14 cellular contexts compared by ENCODE assay signal in genomic region chr3:160784853-160785252, GRCh38. TPM values are rescaled to one million over a fixed set of nuclear protein-coding genes. Genes with fewer than 3 reads are reported as not detected.
DNase-seq lines count a peak whose midpoint lies in the region; ATAC-seq, FAIRE-seq and TF ChIP-seq lines count a peak whose summit lies in the region.
"Had no signal": no experiment of that assay in that cellular context is flagged by ENCODE, and none has a peak within 500 bp of the region (broad histone marks: within the 10 kb centered on the region; RNA-seq: fewer than 3 reads in every experiment).

No MANE protein-coding gene starts in this region.

- H3K4me1 Mint-ChIP-seq in Calu3 (ENCODE audit: low read depth, unreplicated experiment) (peaks cover 41% of the 10 kb centered on the region), mesothelial cell of epicardium (peaks cover 6% of the 10 kb centered on the region)
- H3K4me1 Mint-ChIP-seq in activated CD4-positive, alpha-beta memory T cell treated with anti-CD3 and anti-CD28 coated beads, Interleukin-2, amount 10 ng/mL, durations not matched to agents 7 days and 5 days: no peaks in the 10 kb centered on the region
- H3K4me1 Mint-ChIP-seq: activated naive CD4-positive, alpha-beta T cell treated with anti-CD3 and anti-CD28 coated beads, Interleukin-2, amount 10 ng/mL, durations not matched to agents 7 days and 5 days had no signal

- POLR2A ChIA-PET in activated CD4-positive, alpha-beta memory T cell treated with anti-CD3 and anti-CD28 coated beads, Interleukin-2, amount 10 ng/mL, durations not matched to agents 7 days and 5 days (lab: Charles Lee): no interaction called here

- 0 out of 2 replicates have a peak, but pooled peaks cover 10% of the 10 kb centered on the region for H3K9me3 ChIP-seq in HUES64 (ENCODE audit: insufficient read depth, low read depth, low read length)
- H3K9me3 ChIP-seq: vagina had no signal

- FAIRE-seq in bronchial epithelial cell (lab: Jason Lieb, UNC): no peak

- no peaks in the 10 kb centered on the region for H3K27me3 ChIP-seq in HUES64 (ENCODE audit: insufficient read depth, low read length)
- no peaks in the 10 kb centered on the region for H3K27me3 ChIP-seq in bronchial epithelial cell (ENCODE audit: control insufficient read depth, insufficient read depth, low read length)
- H3K27me3 ChIP-seq: vagina had no signal

- intact Hi-C loops in Calu3 (cut with micrococcal nuclease; ENCODE audit: unreplicated experiment): loop anchor here (2.0 kb wide), 1 partner anchor 28 kb away; the partner anchor contains the start of gene PPM1L

- H3K27ac Mint-ChIP-seq in Calu3 (ENCODE audit: unreplicated experiment): peak overlapping the region; percentile 96
- H3K27ac Mint-ChIP-seq in mesothelial cell of epicardium: peak overlapping the region; percentile 18
- H3K27ac Mint-ChIP-seq in activated CD4-positive, alpha-beta memory T cell treated with anti-CD3 and anti-CD28 coated beads, Interleukin-2, amount 10 ng/mL, durations not matched to agents 7 days and 5 days: no peak overlapping the region
- H3K27ac Mint-ChIP-seq: activated naive CD4-positive, alpha-beta T cell treated with anti-CD3 and anti-CD28 coated beads, Interleukin-2, amount 10 ng/mL, durations not matched to agents 7 days and 5 days had no signal

- H3K4me1 ChIP-seq in HUES64 (ENCODE audit: insufficient read depth, low read length): peaks cover 37% of the 10 kb centered on the region

- H3K4me3 Mint-ChIP-seq in Calu3 (ENCODE audit: low read depth, unreplicated experiment) (peak overlapping the region; percentile 54), mesothelial cell of epicardium (no peak overlapping the region)
- H3K4me3 Mint-ChIP-seq in activated CD4-positive, alpha-beta memory T cell treated with anti-CD3 and anti-CD28 coated beads, Interleukin-2, amount 10 ng/mL, durations not matched to agents 7 days and 5 days: no peak overlapping the region
- H3K4me3 Mint-ChIP-seq: activated naive CD4-positive, alpha-beta T cell treated with anti-CD3 and anti-CD28 coated beads, Interleukin-2, amount 10 ng/mL, durations not matched to agents 7 days and 5 days had no signal

- H3K27me3 Mint-ChIP-seq in Calu3 (ENCODE audit: unreplicated experiment) (no peaks in the 10 kb centered on the region), mesothelial cell of epicardium (ENCODE audit: low read depth) (no peaks in the 10 kb centered on the region)
- peaks cover 8% of the 10 kb centered on the region for H3K27me3 Mint-ChIP-seq in activated CD4-positive, alpha-beta memory T cell treated with anti-CD3 and anti-CD28 coated beads, Interleukin-2, amount 10 ng/mL, durations not matched to agents 7 days and 5 days

- H3K9me3 Mint-ChIP-seq in Calu3 (ENCODE audit: low read depth, unreplicated experiment) (peaks cover 2% of the 10 kb centered on the region), mesothelial cell of epicardium (peaks cover 19% of the 10 kb centered on the region)
- peaks cover 9% of the 10 kb centered on the region for H3K9me3 Mint-ChIP-seq in activated CD4-positive, alpha-beta memory T cell treated with anti-CD3 and anti-CD28 coated beads, Interleukin-2, amount 10 ng/mL, durations not matched to agents 7 days and 5 days

- TF ChIP-seq CTCF in Calu3 (IDR thresholded peaks at IDR 0.05; ENCODE audit: unreplicated experiment): no peak
- no peak for TF ChIP-seq CTCF in bronchial epithelial cell (IDR thresholded peaks at IDR 0.05; ENCODE audit: insufficient read depth, low read length, severe bottlenecking)
- TF ChIP-seq CTCF in mesothelial cell of epicardium (IDR thresholded peaks at IDR 0.05; ENCODE audit: unreplicated experiment): no peak

- H3K27ac ChIP-seq in HUES64 (ENCODE audit: low read depth, low read length): no peak overlapping the region; the same call in 1 of the 2 replicates
- H3K27ac ChIP-seq: psoas muscle, vagina had no signal

- H3K4me3 ChIP-seq in HUES64 (ENCODE audit: low read length) (no peak overlapping the region), bronchial epithelial cell (ENCODE audit: low read depth, low read length) (no peak overlapping the region)
- H3K4me3 ChIP-seq: psoas muscle, vagina had no signal

- peaks cover 15% of the 10 kb centered on the region for H3K36me3 Mint-ChIP-seq in Calu3 (ENCODE audit: insufficient read depth, unreplicated experiment)
- H3K36me3 Mint-ChIP-seq in mesothelial cell of epicardium: peaks cover 4% of the 10 kb centered on the region
- H3K36me3 Mint-ChIP-seq in activated CD4-positive, alpha-beta memory T cell treated with anti-CD3 and anti-CD28 coated beads, Interleukin-2, amount 10 ng/mL, durations not matched to agents 7 days and 5 days (ENCODE audit: low read depth): peaks cover 8% of the 10 kb centered on the region
- H3K36me3 Mint-ChIP-seq: activated naive CD4-positive, alpha-beta T cell treated with anti-CD3 and anti-CD28 coated beads, Interleukin-2, amount 10 ng/mL, durations not matched to agents 7 days and 5 days had no signal

- H3K9ac ChIP-seq in HUES64 (ENCODE audit: low read depth, low read length): peak overlapping the region; percentile 29; the same call in 1 of the 2 replicates

- CTCF ChIA-PET in Calu3 (lab: Charles Lee): interaction anchor here (1.0 kb wide), 2 partner anchors 10 to 12 kb away, joined by 3 to 4 read pairs; no protein-coding TSS in a partner anchor
- CTCF ChIA-PET in activated CD4-positive, alpha-beta memory T cell treated with anti-CD3 and anti-CD28 coated beads, Interleukin-2, amount 10 ng/mL, durations not matched to agents 7 days and 5 days (lab: Charles Lee): no interaction called here

- H3K36me3 ChIP-seq in HUES64 (ENCODE audit: insufficient read depth, low read length): no peaks in the 10 kb centered on the region
- H3K36me3 ChIP-seq in bronchial epithelial cell (ENCODE audit: control insufficient read depth, insufficient read depth, low read length): no peaks in the 10 kb centered on the region
- H3K36me3 ChIP-seq: vagina had no signal

- DNase-seq in Calu3 (peak; percentile 77), bronchial epithelial cell (ENCODE audit: low read depth) (peak; percentile 54), mesothelial cell of epicardium (ENCODE audit: low spot score in 2 of 2, unreplicated experiment in 2 of 2) (no peak), Ammon's horn (ENCODE audit: low spot score) (no peak), NCI-H1694 (lab: John Stamatoyannopoulos, UW) (no peak)
- no peak for DNase-seq in activated CD4-positive, alpha-beta memory T cell treated with anti-CD3 and anti-CD28 coated beads, Interleukin-2, amount 10 ng/mL, durations not matched to agents 7 days and 5 days
- DNase-seq: activated naive CD4-positive, alpha-beta T cell treated with anti-CD3 and anti-CD28 coated beads, Interleukin-2, amount 10 ng/mL, durations not matched to agents 7 days and 5 days; erythroblast; NCI-H2171; psoas muscle; stimulated activated CD4-positive, alpha-beta T cell treated with anti-CD3 and anti-CD28 coated beads, Interleukin-2, amount 100 ng/mL, for 24 hours had no signal

- BruUV-seq in Calu3 (replicated peaks; lab: Mats Ljungman, UMichigan): no TSS peak

- ATAC-seq in HG03159 (IDR thresholded peaks at IDR 0.05; ENCODE audit: unreplicated experiment): no peak

RNA-seq across cellular contexts. Expression of gene PPM1L, which starts 28.8 kb away (rescaled TPM):
- 18.4 and 20.7 TPM in 2 replicates for total RNA-seq in Calu3 (2022)
- 7.1 TPM for polyA plus RNA-seq in HUES64 (2013, experiment 1 of 2)
- polyA plus RNA-seq in HUES64 (2013, experiment 2 of 2): 7.0 TPM
- total RNA-seq in bronchial epithelial cell: 3.2 and 7.3 TPM in 2 replicates
- 10.6 to 12.1 TPM (median 10.8 TPM) in 3 replicates for total RNA-seq in mesothelial cell of epicardium
- total RNA-seq in activated CD4-positive, alpha-beta memory T cell treated with anti-CD3 and anti-CD28 coated beads, Interleukin-2, amount 10 ng/mL, durations not matched to agents 7 days and 5 days: 1 to 10 TPM; 5.9 TPM

Comparison
In these comparisons a context has a peak if more than half of its experiments do, and no peak if none do; other contexts are left out.
1. DNase-seq: peak in Calu3 (single experiment) and bronchial epithelial cell (single experiment); none in mesothelial cell of epicardium (0 of 2), Ammon's horn (single experiment), activated CD4-positive, alpha-beta memory T cell treated with anti-CD3 and anti-CD28 coated beads, Interleukin-2, amount 10 ng/mL, durations not matched to agents 7 days and 5 days (single experiment) and NCI-H1694 (single experiment).